In genomic region chr1:21707086-21707840, GRCh38 we compare ENCODE assay signal across 1 cellular context.
TF ChIP-seq lines count a peak whose summit lies in the region.

No MANE protein-coding gene starts in this region.

TF ChIP-seq in GM23338, 12 proteins besides CTCF, POLR2A, EP300 and RAD21 (continued from another document):
- TF ChIP-seq ZNF462 (CRISPR knock-in tag; IDR thresholded peaks at IDR 0.05) (no peak), EZH2phosphoT487 (IDR thresholded peaks at IDR 0.05; ENCODE audit: unreplicated experiment) (no peak), REST (IDR thresholded peaks at IDR 0.05; ENCODE audit: unreplicated experiment) (no peak), JUNB (IDR thresholded peaks at IDR 0.05; ENCODE audit: unreplicated experiment) (no peak), STAT1 (IDR thresholded peaks at IDR 0.05; ENCODE audit: unreplicated experiment) (no peak), ZNF331 (CRISPR knock-in tag; IDR thresholded peaks at IDR 0.05; ENCODE audit: low read depth) (no peak), NANOG (IDR thresholded peaks at IDR 0.05; ENCODE audit: borderline replicate concordance) (no peak), CREB1 (CRISPR knock-in tag; IDR thresholded peaks at IDR 0.05; ENCODE audit: low read depth) (no peak)
